ENCODE assay signal across 1 cellular context in genomic region chr18:41372266-41372665, GRCh38.
TF ChIP-seq lines count a peak whose summit lies in the region.

No MANE protein-coding gene starts in this region.

TF ChIP-seq in IMR-90, 13 proteins besides CTCF, POLR2A, EP300 and RAD21 (continued from another document):
- TF ChIP-seq MXI1 (IDR thresholded peaks at IDR 0.05; ENCODE audit: borderline replicate concordance, low read depth, low read length) (no peak), USF2 (IDR thresholded peaks at IDR 0.05; ENCODE audit: low read depth, low read length) (no peak)
